In genomic region chr17:60386475-60387058, GRCh38 we compare ENCODE assay signal across 1 cellular context.
TF ChIP-seq lines count a peak whose summit lies in the region.

No MANE protein-coding gene starts in this region.

TF ChIP-seq in GM23338, 12 proteins besides CTCF, POLR2A, EP300 and RAD21 (continued from another document):
- TF ChIP-seq JUNB (IDR thresholded peaks at IDR 0.05; ENCODE audit: unreplicated experiment) = no peak
- TF ChIP-seq ZNF462 (CRISPR knock-in tag; IDR thresholded peaks at IDR 0.05) = no peak
- no peak for TF ChIP-seq ZNF331 (CRISPR knock-in tag; IDR thresholded peaks at IDR 0.05; ENCODE audit: low read depth)
- TF ChIP-seq EZH2 (IDR thresholded peaks at IDR 0.05; ENCODE audit: low read depth, unreplicated experiment) = no peak
- no peak for TF ChIP-seq REST (IDR thresholded peaks at IDR 0.05; ENCODE audit: unreplicated experiment)
- no peak for TF ChIP-seq STAT1 (IDR thresholded peaks at IDR 0.05; ENCODE audit: unreplicated experiment)
